ENCODE assay signal across 12 cellular contexts in genomic region chr7:157335256-157335655, GRCh38. TPM values are rescaled to one million over a fixed set of nuclear protein-coding genes. Genes with fewer than 3 reads are reported as not detected.
A peak's percentile ranks its signal among the peaks of the same experiment; 100 is the strongest.
DNase-seq lines count a peak whose midpoint lies in the region; ATAC-seq and TF ChIP-seq lines count a peak whose summit lies in the region.
"Had no signal": no experiment of that assay in that cellular context is flagged by ENCODE, and none has a peak within 500 bp of the region (broad histone marks: within the 10 kb centered on the region; RNA-seq: fewer than 3 reads in every experiment).

No MANE protein-coding gene starts in this region.

- no peaks in the 10 kb centered on the region for H3K9me2 ChIP-seq in DOHH2 (replicated peaks; ENCODE audit: control insufficient read depth, low read length)

- CTCF ChIA-PET in activated CD8-positive, alpha-beta T cell treated with anti-CD3 and anti-CD28 coated beads for 36 hours (lab: Charles Lee), result interaction anchor here (0.7 to 1.4 kb wide), 2 partner anchors 11 to 386 kb away, joined by 3 to 4 read pairs; partner anchors contain the start of gene NOM1

- H3K36me3 ChIP-seq in CD4-positive, CD25-positive, alpha-beta regulatory T cell (ENCODE audit: control insufficient read depth, insufficient read depth, low read length), result no peaks in the 10 kb centered on the region
- peaks cover 22% of the 10 kb centered on the region for H3K36me3 ChIP-seq in DOHH2 (ENCODE audit: control insufficient read depth, low read length)

- H3K4me2 ChIP-seq in DOHH2 (ENCODE audit: low read length), result peak overlapping the region; percentile 64

- H3K4me1 Mint-ChIP-seq in CD4-positive, CD25-positive, alpha-beta regulatory T cell, result peaks cover 12 to 35% (median 25%) of the 10 kb centered on the region in 4 donors
- H3K4me1 Mint-ChIP-seq in activated CD8-positive, alpha-beta T cell treated with anti-CD3 and anti-CD28 coated beads for 36 hours (ENCODE audit: low read depth), result peaks cover 21% of the 10 kb centered on the region
- peaks cover 31 to 34% of the 10 kb centered on the region in 2 donors for H3K4me1 Mint-ChIP-seq in immature natural killer cell
- peaks cover 31% of the 10 kb centered on the region for H3K4me1 Mint-ChIP-seq in CD14-positive monocyte

- no peak for DNase-seq in CD4-positive, CD25-positive, alpha-beta regulatory T cell
- no peak for DNase-seq in activated CD8-positive, alpha-beta T cell treated with anti-CD3 and anti-CD28 coated beads for 36 hours
- no peak for DNase-seq in immature natural killer cell
- DNase-seq in NCI-H1930 (lab: John Stamatoyannopoulos, UW), result no peak
- no peak for DNase-seq in CD14-positive monocyte (ENCODE audit: low spot score)
- DNase-seq in left ventricle myocardium superior, result no peak
- DNase-seq: activated CD8-positive, alpha-beta memory T cell treated with anti-CD3 and anti-CD28 coated beads for 24 hours; effector CD8-positive, alpha-beta T cell; NCI-H1092 had no signal

- no peaks in the 10 kb centered on the region for H3K9me3 ChIP-seq in CD4-positive, CD25-positive, alpha-beta regulatory T cell (ENCODE audit: control insufficient read depth in 2 of 2, low read length in 2 of 2)
- no peaks in the 10 kb centered on the region for H3K9me3 ChIP-seq in DOHH2 (ENCODE audit: control insufficient read depth, insufficient read depth, low read length)
- H3K9me3 ChIP-seq: testis had no signal

- no peak overlapping the region for H3K4me3 ChIP-seq in CD4-positive, CD25-positive, alpha-beta regulatory T cell (ENCODE audit: low read depth, low read length)
- H3K4me3 ChIP-seq in DOHH2 (ENCODE audit: low read length), result 0 out of 2 replicates have a peak overlapping the region, but pooled peaks have one; percentile 13

- H3K27me3 Mint-ChIP-seq in CD4-positive, CD25-positive, alpha-beta regulatory T cell, result peaks cover 31% of the 10 kb centered on the region
- H3K27me3 Mint-ChIP-seq in activated CD8-positive, alpha-beta T cell treated with anti-CD3 and anti-CD28 coated beads for 36 hours, result peaks cover 5% of the 10 kb centered on the region
- H3K27me3 Mint-ChIP-seq in immature natural killer cell (ENCODE audit: low read depth in 3 of 3), result peaks cover 15 to 35% (median 32%) of the 10 kb centered on the region in 3 donors
- no peaks in the 10 kb centered on the region for H3K27me3 Mint-ChIP-seq in CD14-positive monocyte (ENCODE audit: low read depth in 3 of 3)

- TF ChIP-seq CTCF in DOHH2 (IDR thresholded peaks at IDR 0.05; ENCODE audit: low read depth, low read length, poor library complexity, severe bottlenecking) (no peak), CD14-positive monocyte (IDR thresholded peaks at IDR 0.05) (no peak)
- TF ChIP-seq CTCF in activated CD8-positive, alpha-beta T cell treated with anti-CD3 and anti-CD28 coated beads for 36 hours (IDR thresholded peaks at IDR 0.05), result no peak

- H3K27ac Mint-ChIP-seq in CD4-positive, CD25-positive, alpha-beta regulatory T cell, result peak overlapping the region; percentile 44 to 57 (median 46)
- no peak overlapping the region for H3K27ac Mint-ChIP-seq in activated CD8-positive, alpha-beta T cell treated with anti-CD3 and anti-CD28 coated beads for 36 hours
- H3K27ac Mint-ChIP-seq in immature natural killer cell (peak overlapping the region; percentile 13 to 99 (median 93)), CD14-positive monocyte (peak overlapping the region in 3 of 7 donors; percentile 36 to 96 (median 93))

- H3K4me3 Mint-ChIP-seq in CD4-positive, CD25-positive, alpha-beta regulatory T cell, result peak overlapping the region; percentile 22 to 100 (median 96)
- peak overlapping the region; percentile 87 for H3K4me3 Mint-ChIP-seq in activated CD8-positive, alpha-beta T cell treated with anti-CD3 and anti-CD28 coated beads for 36 hours
- H3K4me3 Mint-ChIP-seq in immature natural killer cell (peak overlapping the region; percentile 96 to 98 (median 97)), CD14-positive monocyte (no peak overlapping the region)

- H3K4me1 ChIP-seq in CD4-positive, CD25-positive, alpha-beta regulatory T cell (ENCODE audit: control insufficient read depth, insufficient read depth, low read length, poor library complexity, severe bottlenecking), result peaks cover 27% of the 10 kb centered on the region
- peaks cover 63% of the 10 kb centered on the region for H3K4me1 ChIP-seq in DOHH2 (ENCODE audit: control insufficient read depth, low read length)

- H3F3A ChIP-seq in DOHH2 (ENCODE audit: control insufficient read depth, insufficient read depth), result peaks cover 26% of the 10 kb centered on the region

- H3K36me3 Mint-ChIP-seq in CD4-positive, CD25-positive, alpha-beta regulatory T cell, result peaks cover 13% of the 10 kb centered on the region
- peaks cover 22% of the 10 kb centered on the region for H3K36me3 Mint-ChIP-seq in activated CD8-positive, alpha-beta T cell treated with anti-CD3 and anti-CD28 coated beads for 36 hours (ENCODE audit: low read depth)
- H3K36me3 Mint-ChIP-seq in immature natural killer cell, result no peaks in the 10 kb centered on the region
- H3K36me3 Mint-ChIP-seq in CD14-positive monocyte, result peaks cover 4% of the 10 kb centered on the region in 2 donors

- POLR2A ChIA-PET in activated CD8-positive, alpha-beta T cell treated with anti-CD3 and anti-CD28 coated beads for 36 hours (lab: Charles Lee), result interaction anchor here (2.2 kb wide), 1 partner anchor 12 kb away, joined by 9 read pairs; no protein-coding TSS in a partner anchor

- ATAC-seq in CD4-positive, CD25-positive, alpha-beta regulatory T cell (ENCODE audit: low read depth in 2 of 2), result no peak
- no peak for ATAC-seq in activated CD8-positive, alpha-beta T cell treated with anti-CD3 and anti-CD28 coated beads for 36 hours
- no peak for ATAC-seq in GM19455 (IDR thresholded peaks at IDR 0.05; ENCODE audit: unreplicated experiment)
- no peak for ATAC-seq in left ventricle myocardium superior

- peaks cover 39% of the 10 kb centered on the region for H3K79me2 ChIP-seq in DOHH2 (ENCODE audit: control insufficient read depth, low read length)

- intact Hi-C loops in activated CD8-positive, alpha-beta T cell treated with anti-CD3 and anti-CD28 coated beads for 36 hours (cut with micrococcal nuclease), result loop anchor here (5.0 kb wide), 1 partner anchor 33 kb away; no protein-coding TSS in a partner anchor
- intact Hi-C loops in CD14-positive monocyte (cut with micrococcal nuclease), result loop anchor here (1.0 to 10.0 kb wide), 2 partner anchors 33 to 60 kb away; no protein-coding TSS in a partner anchor
- intact Hi-C loops in left ventricle myocardium superior (cut with micrococcal nuclease), result no loop called here

- no peak overlapping the region for H3K27ac ChIP-seq in CD4-positive, CD25-positive, alpha-beta regulatory T cell (ENCODE audit: insufficient read depth, low read length, poor library complexity, severe bottlenecking)
- H3K27ac ChIP-seq in DOHH2 (ENCODE audit: low read depth, low read length), result no peak overlapping the region

- peaks cover 0 to 2% (median 0%) of the 10 kb centered on the region in 7 donors for H3K9me3 Mint-ChIP-seq in CD4-positive, CD25-positive, alpha-beta regulatory T cell
- H3K9me3 Mint-ChIP-seq in activated CD8-positive, alpha-beta T cell treated with anti-CD3 and anti-CD28 coated beads for 36 hours, result no peaks in the 10 kb centered on the region
- H3K9me3 Mint-ChIP-seq in immature natural killer cell (no peaks in the 10 kb centered on the region), CD14-positive monocyte (peaks cover 0 to 1% (median 0%) of the 10 kb centered on the region in 7 donors)

- no peaks in the 10 kb centered on the region for H3K27me3 ChIP-seq in CD4-positive, CD25-positive, alpha-beta regulatory T cell (ENCODE audit: control insufficient read depth, insufficient read depth, low read length)
- H3K27me3 ChIP-seq in DOHH2 (ENCODE audit: control insufficient read depth, low read length), result peaks cover 7% of the 10 kb centered on the region
- H3K27me3 ChIP-seq: testis had no signal

- peaks cover 13% of the 10 kb centered on the region for H4K20me1 ChIP-seq in DOHH2 (ENCODE audit: control insufficient read depth, insufficient read depth, low read depth, low read length)

RNA-seq across cellular contexts. Expression of gene DNAJB6, which starts 1.5 kb away (rescaled TPM):
- total RNA-seq in CD4-positive, CD25-positive, alpha-beta regulatory T cell, result 250 TPM
- 100 to 1,000 TPM; 115 to 123 (median 119) TPM for polyA plus RNA-seq in CD4-positive, CD25-positive, alpha-beta regulatory T cell
- total RNA-seq in activated CD8-positive, alpha-beta T cell treated with anti-CD3 and anti-CD28 coated beads for 36 hours, result 10 to 100 TPM; 67.8 to 80.6 TPM
- polyA plus RNA-seq in immature natural killer cell (100 to 1,000 TPM; 184 to 205 (median 185) TPM), CD14-positive monocyte (100 to 1,000 TPM; 116 to 117 TPM)
- 193 TPM for total RNA-seq in left ventricle myocardium superior

Comparison
In these comparisons a context has a peak if more than half of its experiments do, and no peak if none do; other contexts are left out.
1. H3K4me3 Mint-ChIP-seq: peak in CD4-positive, CD25-positive, alpha-beta regulatory T cell (4 of 4), activated CD8-positive, alpha-beta T cell treated with anti-CD3 and anti-CD28 coated beads for 36 hours (single experiment) and immature natural killer cell (5 of 5); none in CD14-positive monocyte (0 of 2).